In the genomic region with DNA sequence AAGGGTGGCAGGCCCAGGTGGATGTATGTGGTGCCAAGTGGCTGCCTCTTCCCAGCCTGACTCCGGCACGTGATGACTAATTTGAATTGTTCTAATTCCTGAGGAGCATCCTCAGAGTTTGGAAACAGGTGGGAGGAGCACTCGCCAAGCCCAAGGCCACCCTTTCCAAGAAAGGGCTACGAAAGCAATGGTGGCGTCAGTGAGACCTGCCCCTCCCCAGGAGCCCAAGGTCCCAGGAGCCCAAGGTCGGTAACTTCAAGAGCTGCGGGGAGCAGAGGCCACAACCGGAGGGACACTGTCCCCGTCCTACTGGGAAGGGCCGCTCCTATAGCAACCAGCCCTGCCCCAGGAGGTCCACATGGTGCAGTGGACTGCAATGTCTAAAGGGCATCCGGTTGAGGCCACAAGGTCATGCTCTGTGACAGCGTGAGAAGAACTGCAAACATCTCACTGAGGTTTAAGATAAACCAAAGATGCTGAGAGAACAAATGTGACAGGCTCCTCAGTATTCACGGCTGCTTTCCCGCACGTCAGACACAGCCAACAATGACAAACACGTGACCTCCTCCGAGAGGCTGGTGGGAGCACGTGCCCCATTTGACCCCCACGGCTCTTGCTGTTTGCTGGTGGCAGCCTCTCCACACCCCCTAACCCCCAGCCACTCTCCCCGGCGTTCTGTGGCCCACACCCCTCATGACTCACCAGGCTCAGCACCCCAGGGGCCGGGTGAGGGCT, we compare ENCODE assay signal across 1 cellular context.
TF ChIP-seq lines count a peak whose summit lies in the region.

No MANE protein-coding gene starts in this region.

TF ChIP-seq in GM12878, 131 proteins besides CTCF, POLR2A, EP300 and RAD21 (continued from another document):
- TF ChIP-seq BHLHE40 (IDR thresholded peaks at IDR 0.05; ENCODE audit: borderline replicate concordance in 1 of 2, low read depth in 2 of 2, low read length in 1 of 2) (peak; percentile 77 to 89), FOS (IDR thresholded peaks at IDR 0.05; ENCODE audit: borderline replicate concordance, extremely low read depth, insufficient read length) (no peak), NR2F1 (conservative IDR thresholded peaks at IDR 0.05) (peak; percentile 93), ZNF217 (IDR thresholded peaks at IDR 0.05) (no peak), PAX5 (IDR thresholded peaks at IDR 0.05; ENCODE audit: borderline replicate concordance, low read depth, low read length) (0 out of 2 replicates have a peak, but pooled peaks have one; percentile 9), ESRRA (IDR thresholded peaks at IDR 0.05; ENCODE audit: low read length) (no peak), SUZ12 (IDR thresholded peaks at IDR 0.05; ENCODE audit: unreplicated experiment) (no peak), DPF2 (IDR thresholded peaks at IDR 0.05) (0 out of 2 replicates have a peak, but pooled peaks have one; percentile 28), MEF2B (IDR thresholded peaks at IDR 0.05; ENCODE audit: partially characterized antibody, poor library complexity, severe bottlenecking) (peak; percentile 72), RAD51 (IDR thresholded peaks at IDR 0.05) (peak; percentile 85)
- TF ChIP-seq, protein P1, sequence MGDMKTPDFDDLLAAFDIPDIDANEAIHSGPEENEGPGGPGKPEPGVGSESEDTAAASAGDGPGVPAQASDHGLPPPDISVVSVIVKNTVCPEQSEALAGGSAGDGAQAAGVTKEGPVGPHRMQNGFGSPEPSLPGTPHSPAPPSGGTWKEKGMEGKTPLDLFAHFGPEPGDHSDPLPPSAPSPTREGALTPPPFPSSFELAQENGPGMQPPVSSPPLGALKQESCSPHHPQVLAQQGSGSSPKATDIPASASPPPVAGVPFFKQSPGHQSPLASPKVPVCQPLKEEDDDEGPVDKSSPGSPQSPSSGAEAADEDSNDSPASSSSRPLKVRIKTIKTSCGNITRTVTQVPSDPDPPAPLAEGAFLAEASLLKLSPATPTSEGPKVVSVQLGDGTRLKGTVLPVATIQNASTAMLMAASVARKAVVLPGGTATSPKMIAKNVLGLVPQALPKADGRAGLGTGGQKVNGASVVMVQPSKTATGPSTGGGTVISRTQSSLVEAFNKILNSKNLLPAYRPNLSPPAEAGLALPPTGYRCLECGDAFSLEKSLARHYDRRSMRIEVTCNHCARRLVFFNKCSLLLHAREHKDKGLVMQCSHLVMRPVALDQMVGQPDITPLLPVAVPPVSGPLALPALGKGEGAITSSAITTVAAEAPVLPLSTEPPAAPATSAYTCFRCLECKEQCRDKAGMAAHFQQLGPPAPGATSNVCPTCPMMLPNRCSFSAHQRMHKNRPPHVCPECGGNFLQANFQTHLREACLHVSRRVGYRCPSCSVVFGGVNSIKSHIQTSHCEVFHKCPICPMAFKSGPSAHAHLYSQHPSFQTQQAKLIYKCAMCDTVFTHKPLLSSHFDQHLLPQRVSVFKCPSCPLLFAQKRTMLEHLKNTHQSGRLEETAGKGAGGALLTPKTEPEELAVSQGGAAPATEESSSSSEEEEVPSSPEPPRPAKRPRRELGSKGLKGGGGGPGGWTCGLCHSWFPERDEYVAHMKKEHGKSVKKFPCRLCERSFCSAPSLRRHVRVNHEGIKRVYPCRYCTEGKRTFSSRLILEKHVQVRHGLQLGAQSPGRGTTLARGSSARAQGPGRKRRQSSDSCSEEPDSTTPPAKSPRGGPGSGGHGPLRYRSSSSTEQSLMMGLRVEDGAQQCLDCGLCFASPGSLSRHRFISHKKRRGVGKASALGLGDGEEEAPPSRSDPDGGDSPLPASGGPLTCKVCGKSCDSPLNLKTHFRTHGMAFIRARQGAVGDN (IDR thresholded peaks at IDR 0.05) = peak; percentile 34; the same call in 1 of the 2 replicates
- TF ChIP-seq, protein P2, sequence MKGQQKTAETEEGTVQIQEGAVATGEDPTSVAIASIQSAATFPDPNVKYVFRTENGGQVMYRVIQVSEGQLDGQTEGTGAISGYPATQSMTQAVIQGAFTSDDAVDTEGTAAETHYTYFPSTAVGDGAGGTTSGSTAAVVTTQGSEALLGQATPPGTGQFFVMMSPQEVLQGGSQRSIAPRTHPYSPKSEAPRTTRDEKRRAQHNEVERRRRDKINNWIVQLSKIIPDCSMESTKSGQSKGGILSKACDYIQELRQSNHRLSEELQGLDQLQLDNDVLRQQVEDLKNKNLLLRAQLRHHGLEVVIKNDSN (IDR thresholded peaks at IDR 0.05; ENCODE audit: borderline replicate concordance, extremely low read length, insufficient read depth, low read depth, low read length) = peak; percentile 64
